In the genomic region with DNA sequence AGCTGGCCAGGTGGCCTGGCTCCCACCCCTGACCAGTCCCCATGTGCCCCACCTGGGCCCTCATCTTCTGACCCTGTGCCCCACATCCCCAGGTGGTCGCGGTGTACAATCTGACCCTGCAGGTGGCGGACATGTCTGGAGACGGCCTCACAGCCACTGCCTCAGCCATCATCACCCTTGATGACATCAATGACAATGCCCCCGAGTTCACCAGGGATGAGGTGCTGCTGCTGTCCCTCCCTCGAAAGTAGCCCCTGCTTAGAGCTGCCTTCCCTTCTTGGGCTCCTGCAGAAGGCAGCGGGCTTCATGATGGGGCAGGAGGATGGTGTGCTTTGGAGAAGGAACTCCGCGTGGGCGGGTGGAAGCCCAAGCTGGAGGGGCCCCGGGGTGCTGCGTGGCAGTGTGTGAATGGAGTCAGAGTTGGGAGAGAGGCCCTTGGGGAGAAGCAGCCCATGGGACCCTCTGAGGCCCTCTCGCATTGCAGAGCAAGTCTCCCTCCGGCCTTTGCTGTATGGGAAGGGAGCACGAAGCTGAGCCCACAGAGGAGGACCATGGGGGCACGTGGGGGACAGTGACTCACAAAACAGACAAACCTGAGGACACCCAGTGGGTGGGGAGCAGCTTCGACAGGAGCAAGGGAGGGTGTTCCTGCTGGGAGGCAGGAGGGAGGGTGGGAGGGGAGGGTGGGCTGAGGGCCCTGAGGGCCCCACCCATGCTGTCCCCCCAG, we compare ENCODE assay signal across 10 cellular contexts. TPM values are rescaled to one million over a fixed set of nuclear protein-coding genes. Genes with fewer than 3 reads are reported as not detected.
A peak's percentile ranks its signal among the peaks of the same experiment; 100 is the strongest.
DNase-seq lines count a peak whose midpoint lies in the region; ATAC-seq, FAIRE-seq and TF ChIP-seq lines count a peak whose summit lies in the region.
"Had no signal": no experiment of that assay in that cellular context is flagged by ENCODE, and none has a peak within 500 bp of the region (broad histone marks: within the 10 kb centered on the region; RNA-seq: fewer than 3 reads in every experiment).

No MANE protein-coding gene starts in this region.

- no peaks in the 10 kb centered on the region for H3K36me3 ChIP-seq in fibroblast of lung (ENCODE audit: control insufficient read depth, insufficient read depth, low read length)

- H3K9me3 Mint-ChIP-seq in stimulated activated memory B cell treated with anti-CD40 and anti-IgM and Interleukin-4, amounts not matched to agents 10 μg/mL and 1 μg/mL and 100 μg/mL, for 72 hours = no peaks in the 10 kb centered on the region
- H3K9me3 Mint-ChIP-seq: nephron had no signal

- no peak for FAIRE-seq in GM12891 (lab: Jason Lieb, UNC)

- no peak overlapping the region for H3K4me3 ChIP-seq in fibroblast of lung (replicated peaks in 1 of 4; ENCODE audit: control extremely low read depth in 1 of 4, insufficient read depth in 1 of 4, low read depth in 3 of 4, low read length in 4 of 4)

- TF ChIP-seq CTCF in fibroblast of lung (conservative IDR thresholded peaks at IDR 0.05 in 1 of 2, IDR thresholded peaks at IDR 0.05 in 1 of 2; ENCODE audit: low read depth in 1 of 2, low read length in 2 of 2) = no peak

- H3K4me3 Mint-ChIP-seq in stimulated activated memory B cell treated with anti-CD40 and anti-IgM and Interleukin-4, amounts not matched to agents 10 μg/mL and 1 μg/mL and 100 μg/mL, for 72 hours = no peak overlapping the region
- H3K4me3 Mint-ChIP-seq: nephron had no signal

- H2AFZ ChIP-seq in fibroblast of lung (ENCODE audit: low read length) = no peak overlapping the region

- no peaks in the 10 kb centered on the region for H3K27me3 Mint-ChIP-seq in stimulated activated memory B cell treated with anti-CD40 and anti-IgM and Interleukin-4, amounts not matched to agents 10 μg/mL and 1 μg/mL and 100 μg/mL, for 72 hours

- no peaks in the 10 kb centered on the region for H3K79me2 ChIP-seq in fibroblast of lung (ENCODE audit: control insufficient read depth, insufficient read depth, low read length)

- H3K27ac Mint-ChIP-seq in stimulated activated memory B cell treated with anti-CD40 and anti-IgM and Interleukin-4, amounts not matched to agents 10 μg/mL and 1 μg/mL and 100 μg/mL, for 72 hours = no peak overlapping the region
- H3K27ac Mint-ChIP-seq: nephron had no signal

- no peaks in the 10 kb centered on the region for H3K4me1 Mint-ChIP-seq in stimulated activated memory B cell treated with anti-CD40 and anti-IgM and Interleukin-4, amounts not matched to agents 10 μg/mL and 1 μg/mL and 100 μg/mL, for 72 hours
- H3K4me1 Mint-ChIP-seq: nephron had no signal

- no peaks in the 10 kb centered on the region for H4K20me1 ChIP-seq in fibroblast of lung (ENCODE audit: control insufficient read depth, extremely low read depth, insufficient read depth, low read length)

- TF ChIP-seq POLR2A in GM12891 (IDR thresholded peaks at IDR 0.05; ENCODE audit: low read depth, low read length) = no peak

- H3K4me1 ChIP-seq in fibroblast of lung (ENCODE audit: control insufficient read depth, extremely low read depth, insufficient read depth, low read length) = no peaks in the 10 kb centered on the region

- no peak overlapping the region for H3K4me2 ChIP-seq in fibroblast of lung (ENCODE audit: extremely low read depth, insufficient read depth, low read length)

- no peaks in the 10 kb centered on the region for H3K36me3 Mint-ChIP-seq in stimulated activated memory B cell treated with anti-CD40 and anti-IgM and Interleukin-4, amounts not matched to agents 10 μg/mL and 1 μg/mL and 100 μg/mL, for 72 hours

- H3K9ac ChIP-seq in fibroblast of lung (ENCODE audit: insufficient read depth, low read length) = no peak overlapping the region

- no peak overlapping the region for H3K27ac ChIP-seq in fibroblast of lung (ENCODE audit: insufficient read depth, low read length)

- no peaks in the 10 kb centered on the region for H3K9me3 ChIP-seq in fibroblast of lung (ENCODE audit: control insufficient read depth, insufficient read depth, low read depth, low read length)

- H3K27me3 ChIP-seq in fibroblast of lung (ENCODE audit: control insufficient read depth, insufficient read depth, low read length) = peaks cover 5% of the 10 kb centered on the region

- ATAC-seq in stimulated activated memory B cell treated with anti-CD40 and anti-IgM and Interleukin-4, amounts not matched to agents 10 μg/mL and 1 μg/mL and 100 μg/mL, for 72 hours = peak; percentile 49
- no peak for ATAC-seq in GM18868 (IDR thresholded peaks at IDR 0.05; ENCODE audit: unreplicated experiment)

- peak; percentile 38 for DNase-seq in activated T-cell treated with anti-CD3 and anti-CD28 coated beads for 48 hours (ENCODE audit: low read depth)
- no peak for DNase-seq in activated T-cell treated with anti-CD3 and anti-CD28 coated beads, Interleukin-2, amount 50 U/mL, for 1 hour
- DNase-seq in SK-N-DZ (ENCODE audit: low spot score) = peak; percentile 54
- DNase-seq in fibroblast of lung (ENCODE audit: low read depth in 2 of 2) = peak; percentile 19 to 22
- DNase-seq in NCI-H446 treated with DMSO at 0.1 percent for 48 hours (lab: John Stamatoyannopoulos, UW) = no peak
- no peak for DNase-seq in GM12891 (ENCODE audit: insufficient read length, low spot score)
- DNase-seq: DMS79 had no signal

TF ChIP-seq in GM12891, 5 proteins besides CTCF, POLR2A, EP300 and RAD21:
- no peak for TF ChIP-seq TAF1 (IDR thresholded peaks at IDR 0.05; ENCODE audit: low read depth, low read length)
- no peak for TF ChIP-seq POU2F2 (IDR thresholded peaks at IDR 0.05; ENCODE audit: low read depth, low read length)
- no peak for TF ChIP-seq PAX5 (IDR thresholded peaks at IDR 0.05; ENCODE audit: insufficient read depth, low read length, severe bottlenecking)
- TF ChIP-seq SPI1 (IDR thresholded peaks at IDR 0.05; ENCODE audit: low read depth, low read length) = no peak
- TF ChIP-seq POLR2AphosphoS5 (IDR thresholded peaks at IDR 0.05; ENCODE audit: low read depth, low read length) = no peak

RNA-seq across cellular contexts. Expression of gene SLC22A31, which starts 12.8 kb away (rescaled TPM):
- not detected in 2 replicates for polyA plus RNA-seq in SK-N-DZ (2014; cell fraction: cytosol; rRNA removed)
- polyA plus RNA-seq in SK-N-DZ (2014; cell fraction: nucleus; rRNA removed) = 0.49 and 2.2 TPM in 2 replicates
- 0.17 and 0.26 TPM in 2 replicates for total RNA-seq in fibroblast of lung
- polyA plus RNA-seq in fibroblast of lung = 0.24 TPM in 1 of 2 replicates, not detected in the other
- 0.10 and 0.28 TPM in 2 replicates for polyA plus RNA-seq in fibroblast of lung (2012)
- not detected in 2 replicates for polyA minus RNA-seq in fibroblast of lung (ENCODE audit: low replicate concordance)
- polyA plus RNA-seq in GM12891 (2012; ENCODE audit: low read depth, missing spikeins) = 0.06 TPM

RNA-seq across cellular contexts. Expression of gene CDH15, which starts 16.0 kb away (rescaled TPM):
- 0.26 TPM in 1 of 2 replicates, not detected in the other for polyA plus RNA-seq in SK-N-DZ (2014; cell fraction: cytosol; rRNA removed)
- polyA plus RNA-seq in SK-N-DZ (2014; cell fraction: nucleus; rRNA removed) = 0.08 and 0.28 TPM in 2 replicates
- total RNA-seq in fibroblast of lung = 0.26 and 0.99 TPM in 2 replicates
- polyA plus RNA-seq in fibroblast of lung = 0.10 and 0.14 TPM in 2 replicates
- 0.23 and 0.24 TPM in 2 replicates for polyA plus RNA-seq in fibroblast of lung (2012)
- 0.08 and 0.11 TPM in 2 replicates for polyA minus RNA-seq in fibroblast of lung (ENCODE audit: low replicate concordance)
- 0.22 TPM for polyA plus RNA-seq in GM12891 (2012; ENCODE audit: low read depth, missing spikeins)

RNA-seq across cellular contexts. Expression of gene ZNF778, which starts 30.0 kb away (rescaled TPM):
- polyA plus RNA-seq in SK-N-DZ (2014; cell fraction: cytosol; rRNA removed) = 6.4 and 9.0 TPM in 2 replicates
- 3.7 and 12.1 TPM in 2 replicates for polyA plus RNA-seq in SK-N-DZ (2014; cell fraction: nucleus; rRNA removed)
- 7.4 and 9.4 TPM in 2 replicates for total RNA-seq in fibroblast of lung
- 4.3 and 4.9 TPM in 2 replicates for polyA plus RNA-seq in fibroblast of lung
- polyA plus RNA-seq in fibroblast of lung (2012) = 3.2 and 3.6 TPM in 2 replicates
- polyA minus RNA-seq in fibroblast of lung (ENCODE audit: low replicate concordance) = 8.4 and 9.2 TPM in 2 replicates
- polyA plus RNA-seq in GM12891 (2012; ENCODE audit: low read depth, missing spikeins) = 3.7 TPM

Comparison
In these comparisons a context has a peak if more than half of its experiments do, and no peak if none do; other contexts are left out.
1. DNase-seq: peak in activated T-cell treated with anti-CD3 and anti-CD28 coated beads for 48 hours (single experiment), SK-N-DZ (single experiment) and fibroblast of lung (2 of 2); none in activated T-cell treated with anti-CD3 and anti-CD28 coated beads, Interleukin-2, amount 50 U/mL, for 1 hour (single experiment), NCI-H446 treated with DMSO at 0.1 percent for 48 hours (single experiment) and GM12891 (single experiment).